ENCODE assay signal across 24 cellular contexts in the genomic region with DNA sequence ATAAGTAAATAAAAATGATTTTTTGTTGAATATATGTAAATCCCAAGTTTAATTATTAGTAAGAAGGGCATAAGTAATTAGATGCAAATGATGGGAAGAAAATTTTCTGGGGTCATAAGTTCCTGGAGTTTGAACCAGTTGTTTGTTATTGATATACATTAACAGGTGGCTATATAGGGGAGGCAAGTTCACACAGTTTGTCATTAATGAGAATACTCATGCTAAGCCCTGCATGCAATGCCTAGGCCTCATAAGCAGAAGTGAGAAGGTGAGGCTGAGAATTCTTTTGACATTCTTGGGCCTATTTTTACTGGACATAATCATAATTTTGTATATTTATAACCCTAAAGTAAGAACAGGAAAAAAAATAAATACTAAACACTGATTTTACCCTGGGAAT.
"Had no signal": no experiment of that assay in that cellular context is flagged by ENCODE, and none has a peak within 500 bp of the region (broad histone marks: within the 10 kb centered on the region; RNA-seq: fewer than 3 reads in every experiment).

No MANE protein-coding gene starts in this region.

- ATAC-seq: activated CD4-positive, alpha-beta T cell treated with anti-CD3 and anti-CD28 coated beads for 36 hours; body of pancreas; T-cell had no signal

- H3K27me3 ChIP-seq: ascending aorta, body of pancreas had no signal

- H3K4me3 ChIP-seq: ascending aorta, body of pancreas, coronary artery, SK-N-MC had no signal

- DNase-seq: activated CD4-positive, alpha-beta memory T cell treated with anti-CD3 and anti-CD28 coated beads, Interleukin-2, amount 10 ng/mL, durations not matched to agents 7 days and 5 days; activated CD4-positive, alpha-beta T cell treated with anti-CD3 and anti-CD28 coated beads for 36 hours; activated CD4-positive, alpha-beta T cell treated with anti-CD3 and anti-CD28 coated beads, Interleukin-2, amount 50 U/mL, for 1 hour; activated CD8-positive, alpha-beta memory T cell treated with anti-CD3 and anti-CD28 coated beads, Interleukin-2, amount 50 U/mL, for 4 hours; activated naive CD4-positive, alpha-beta T cell treated with anti-CD3 and anti-CD28 coated beads, Interleukin-2, amount 50 U/mL, for 16 hours; activated T-cell treated with anti-CD3 and anti-CD28 coated beads, Interleukin-2, amount 50 U/mL, for 1 hour; body of pancreas; central memory CD4-positive, alpha-beta T cell; MM.1S; NCI-H1105; NCI-H1436; NCI-H1694 treated with DMSO at 0.1 percent for 48 hours; NCI-H2029 treated with DMSO at 0.1 percent for 48 hours; NCI-H446 treated with DMSO at 0.1 percent for 48 hours; NCI-H526; NCI-H82; SIG-M5; T-cell; T-helper 2 cell; WERI-Rb-1 had no signal

- FAIRE-seq: bronchial epithelial cell had no signal

- H3K36me3 ChIP-seq: ascending aorta, WERI-Rb-1 had no signal

- H3K9me3 ChIP-seq: ascending aorta, body of pancreas had no signal

- H3K4me1 ChIP-seq: ascending aorta, body of pancreas had no signal

- H3K27ac ChIP-seq: ascending aorta, body of pancreas, coronary artery, SK-N-MC, WERI-Rb-1 had no signal
